ENCODE assay signal across 9 cellular contexts in genomic region chr1:32701421-32701911, GRCh38. TPM values are rescaled to one million over a fixed set of nuclear protein-coding genes. Genes with fewer than 3 reads are reported as not detected.
A peak's percentile ranks its signal among the peaks of the same experiment; 100 is the strongest.
DNase-seq lines count a peak whose midpoint lies in the region; ATAC-seq, FAIRE-seq and TF ChIP-seq lines count a peak whose summit lies in the region.
"Had no signal": no experiment of that assay in that cellular context is flagged by ENCODE, and none has a peak within 500 bp of the region (broad histone marks: within the 10 kb centered on the region; RNA-seq: fewer than 3 reads in every experiment).

No MANE protein-coding gene starts in this region.

- ATAC-seq in GM12878 (peak; percentile 16; the same call in 2 of the 3 replicates), psoas muscle (peak; percentile 23 to 34 (median 26)), GM18511 (IDR thresholded peaks at IDR 0.05; ENCODE audit: unreplicated experiment) (no peak)
- no peak for ATAC-seq in activated CD4-positive, CD25-positive, alpha-beta regulatory T cell treated with anti-CD3 and anti-CD28 coated beads, Interleukin-2, amount 50 U/mL, for 24 hours

- no peak overlapping the region for H3K4me2 ChIP-seq in GM12878 (ENCODE audit: control insufficient read depth, insufficient read depth)

- H3K36me3 ChIP-seq in GM12878 (ENCODE audit: control insufficient read depth in 2 of 2, insufficient read depth in 2 of 2, low read length in 1 of 2) (no peaks in the 10 kb centered on the region), left ventricle myocardium inferior (no peaks in the 10 kb centered on the region), psoas muscle (ENCODE audit: insufficient read depth in 1 of 2, low read depth in 1 of 2) (peaks cover 0 to 13% of the 10 kb centered on the region in 2 donors)
- H3K36me3 ChIP-seq: neutrophil had no signal

- POLR2A ChIA-PET in GM12878 (lab: Charles Lee): no interaction called here

- H3K4me1 ChIP-seq in GM12878 (ENCODE audit: control insufficient read depth, insufficient read depth, low read length): no peaks in the 10 kb centered on the region
- peaks cover 37% of the 10 kb centered on the region for H3K4me1 ChIP-seq in left ventricle myocardium inferior
- H3K4me1 ChIP-seq in psoas muscle: peaks cover 30% of the 10 kb centered on the region

- SMC1A ChIA-PET in GM12878 (lab: Charles Lee; ENCODE audit: uncharacterized antibody, unreplicated experiment): no interaction called here

- no TSS peak for BruUV-seq in GM12878 (replicated peaks; lab: Mats Ljungman, UMichigan)

- RAD21 ChIA-PET in GM12878 (lab: Charles Lee; ENCODE audit: unreplicated experiment): no interaction called here

- H4K20me1 ChIP-seq in GM12878 (ENCODE audit: control insufficient read depth, insufficient read depth): no peaks in the 10 kb centered on the region

- no peak for TF ChIP-seq POLR2A in GM12878 (IDR thresholded peaks at IDR 0.05; ENCODE audit: low read depth, low read length)

- TF ChIP-seq RAD21 in GM12878 (IDR thresholded peaks at IDR 0.05; ENCODE audit: insufficient read depth, low read depth, low read length): no peak

- no peaks in the 10 kb centered on the region for H3K79me2 ChIP-seq in GM12878 (ENCODE audit: control insufficient read depth, insufficient read depth, low read length)

- in situ Hi-C loops in GM12878 (cut with MboI): no loop called here

- H3K27ac ChIP-seq in GM12878 (ENCODE audit: control insufficient read depth, insufficient read depth) (no peak overlapping the region), left ventricle myocardium inferior (replicated peaks) (peak overlapping the region; percentile 94), psoas muscle (peak overlapping the region; percentile 99)
- H3K27ac ChIP-seq: neutrophil had no signal

- DNase-seq in EL (peak; percentile 21), GM12878 (ENCODE audit: low read depth, low spot score) (no peak), left ventricle myocardium inferior (peak; percentile 26), psoas muscle (peak in 1 of 2 donors; percentile 72), Ammon's horn (ENCODE audit: low spot score) (no peak)
- DNase-seq in stimulated activated CD4-positive, alpha-beta T cell treated with anti-CD3 and anti-CD28 coated beads, Interleukin-2, amount 100 ng/mL, for 48 hours: no peak

- CTCF ChIA-PET in GM12878 (lab: Yijun Ruan, JAX): interaction anchor here (0.7 kb wide), 1 partner anchor 181 kb away, joined by 5 read pairs; no protein-coding TSS in a partner anchor

- H3K4me3 ChIP-seq in GM12878 (no peak overlapping the region), left ventricle myocardium inferior (peak overlapping the region; percentile 78), psoas muscle (peak overlapping the region; percentile 83)

- TF ChIP-seq EP300 in GM12878 (IDR thresholded peaks at IDR 0.05; ENCODE audit: borderline replicate concordance in 1 of 2, control insufficient read depth in 1 of 2, low read depth in 2 of 2, low read length in 2 of 2): no peak

- no peak for TF ChIP-seq CTCF in GM12878 (IDR thresholded peaks at IDR 0.05 in 2 of 3, conservative IDR thresholded peaks at IDR 0.05 in 1 of 3; ENCODE audit: control insufficient read depth in 2 of 3, extremely low read depth in 1 of 3, insufficient read depth in 1 of 3, low read depth in 3 of 3, low read length in 3 of 3)
- TF ChIP-seq CTCF in left ventricle myocardium inferior (IDR thresholded peaks at IDR 0.05; ENCODE audit: borderline replicate concordance): no peak
- TF ChIP-seq CTCF in psoas muscle (IDR thresholded peaks at IDR 0.05): no peak

- intact Hi-C loops in GM12878 (cut with micrococcal nuclease; ENCODE audit: unreplicated experiment): no loop called here
- intact Hi-C loops in left ventricle myocardium inferior (cut with micrococcal nuclease): no loop called here
- intact Hi-C loops in psoas muscle (cut with DNase I): loop anchor here in 1 of 2 donors (5.0 kb wide), 2 partner anchors 49 to 116 kb away; partner anchors contain the start of genes RBBP4, S100PBP, YARS1 and ZBTB8OS

- WGBS in GM12878 (ENCODE audit: insufficient coverage, insufficient replicate concordance, low lambda C conversion rate, missing lambda C conversion rate): 40% methylated on average over 6 of the region's 6 CpGs
- WGBS in psoas muscle, 3 donors: 18 to 22% (median 20%) methylated on average over 6 of the region's 6 CpGs

- H3K9ac ChIP-seq in GM12878 (ENCODE audit: control insufficient read depth, insufficient read depth, low read length): no peak overlapping the region

- no peaks in the 10 kb centered on the region for H3K9me3 ChIP-seq in GM12878 (replicated peaks; ENCODE audit: control insufficient read depth, insufficient read depth, low read length)
- no peaks in the 10 kb centered on the region for H3K9me3 ChIP-seq in left ventricle myocardium inferior (replicated peaks)
- H3K9me3 ChIP-seq in psoas muscle: no peaks in the 10 kb centered on the region
- H3K9me3 ChIP-seq: neutrophil had no signal

- no peak overlapping the region for H2AFZ ChIP-seq in GM12878 (ENCODE audit: control insufficient read depth, low read depth, low read length)

- FAIRE-seq in GM12878 (lab: Jason Lieb, UNC): no peak

- peaks cover 6 to 13% of the 10 kb centered on the region in 2 experiments; a peak in 3 of 4 replicates for H3K27me3 ChIP-seq in GM12878 (replicated peaks in 1 of 2; ENCODE audit: control insufficient read depth in 2 of 2, insufficient read depth in 2 of 2, low read length in 1 of 2)
- H3K27me3 ChIP-seq in left ventricle myocardium inferior (ENCODE audit: low read depth): no peaks in the 10 kb centered on the region
- no peaks in the 10 kb centered on the region for H3K27me3 ChIP-seq in psoas muscle (ENCODE audit: insufficient read depth in 3 of 3, low read length in 2 of 3)

TF ChIP-seq in GM12878, 131 proteins besides CTCF, POLR2A, EP300 and RAD21 (continues in another document):
- TF ChIP-seq RUNX3 (IDR thresholded peaks at IDR 0.05; ENCODE audit: low read length): no peak

RNA-seq across cellular contexts. Expression of gene SYNC, which starts 1.1 kb away (rescaled TPM):
- 1.8 TPM in 1 of 2 replicates, not detected in the other for total RNA-seq in GM12878 (2013; cell fraction: nucleolus; rRNA removed)
- total RNA-seq in GM12878 (2014; rRNA removed) (0.27 TPM in 1 of 2 replicates, not detected in the other), GM12878 (2014; rRNA removed; fragmentation: Illumina TruSeq; extraction: Trizol) (0.04 TPM in 1 of 2 replicates, not detected in the other), GM12878 (2021) (not detected in 2 replicates), left ventricle myocardium inferior (16.2 TPM), psoas muscle (10 to 100 TPM; 40.4 to 82.5 (median 54.4) TPM)
- not detected for polyA plus RNA-seq in GM12878 (2011; ENCODE audit: low read depth)
- polyA plus RNA-seq in GM12878 (2011; rRNA removed) (0.05 TPM in 1 of 2 replicates, not detected in the other), GM12878 (2014; fragmentation: Illumina TruSeq; extraction: Trizol) (0.05 TPM in 1 of 2 replicates, not detected in the other), GM12878 (2014; fragmentation: Nextera tagmentation; extraction: Ambion mirVana) (not detected), GM12878 (2014; rRNA removed) (not detected in 2 replicates), GM12878 (2016; fragmentation: Nextera tagmentation; extraction: Ambion mirVana) (under 1 TPM in 1 of 2 experiments, not detected in 1; 0.12 TPM), psoas muscle (10 to 100 TPM; 46.1 to 74.7 (median 49.1) TPM)
- polyA plus RNA-seq in GM12878 (2011; cell fraction: cytosol; rRNA removed): not detected in 2 replicates
- polyA plus RNA-seq in GM12878 (2011; cell fraction: nucleus; rRNA removed): not detected in 2 replicates
- not detected in 2 replicates for polyA plus RNA-seq in GM12878 (2012)
- polyA minus RNA-seq in GM12878 (2011; rRNA and poly(A)+ RNA removed): not detected in 2 replicates
- polyA minus RNA-seq in GM12878 (2011; cell fraction: cytosol; rRNA and poly(A)+ RNA removed): not detected in 2 replicates
- not detected in 2 replicates for polyA minus RNA-seq in GM12878 (2011; cell fraction: nucleus; rRNA and poly(A)+ RNA removed)

RNA-seq across cellular contexts. Expression of gene RBBP4, which starts 50.5 kb away (rescaled TPM):
- total RNA-seq in GM12878 (2013; cell fraction: nucleolus; rRNA removed): 185 and 189 TPM in 2 replicates
- total RNA-seq in GM12878 (2014; rRNA removed) (156 and 165 TPM in 2 replicates), GM12878 (2014; rRNA removed; fragmentation: Illumina TruSeq; extraction: Trizol) (194 TPM in 2 replicates), GM12878 (2021) (290 and 303 TPM in 2 replicates), left ventricle myocardium inferior (96.6 TPM), psoas muscle (10 to 100 TPM; 66.3 to 87.8 (median 85.1) TPM)
- 131 TPM for polyA plus RNA-seq in GM12878 (2011; ENCODE audit: low read depth)
- polyA plus RNA-seq in GM12878 (2011; rRNA removed) (228 and 250 TPM in 2 replicates), GM12878 (2014; fragmentation: Illumina TruSeq; extraction: Trizol) (237 and 297 TPM in 2 replicates), GM12878 (2014; fragmentation: Nextera tagmentation; extraction: Ambion mirVana) (100 to 1,000 TPM; 120 to 234 TPM), GM12878 (2014; rRNA removed) (169 and 177 TPM in 2 replicates), GM12878 (2016; fragmentation: Nextera tagmentation; extraction: Ambion mirVana) (100 to 1,000 TPM; 342 to 357 TPM), psoas muscle (10 to 100 TPM; 29.5 to 59.7 (median 46.6) TPM)
- 127 and 135 TPM in 2 replicates for polyA plus RNA-seq in GM12878 (2011; cell fraction: cytosol; rRNA removed)
- 156 and 168 TPM in 2 replicates for polyA plus RNA-seq in GM12878 (2011; cell fraction: nucleus; rRNA removed)
- polyA plus RNA-seq in GM12878 (2012): 143 and 197 TPM in 2 replicates
- polyA minus RNA-seq in GM12878 (2011; rRNA and poly(A)+ RNA removed): 209 and 276 TPM in 2 replicates
- polyA minus RNA-seq in GM12878 (2011; cell fraction: cytosol; rRNA and poly(A)+ RNA removed): 110 TPM in 2 replicates
- polyA minus RNA-seq in GM12878 (2011; cell fraction: nucleus; rRNA and poly(A)+ RNA removed): 73.5 and 94.8 TPM in 2 replicates

RNA-seq across cellular contexts. Expression of gene ZBTB8OS, which starts 51.1 kb away (rescaled TPM):
- 95.3 and 95.8 TPM in 2 replicates for total RNA-seq in GM12878 (2013; cell fraction: nucleolus; rRNA removed)
- 77.9 and 83.8 TPM in 2 replicates for total RNA-seq in GM12878 (2014; rRNA removed)
- 144 and 146 TPM in 2 replicates for total RNA-seq in GM12878 (2014; rRNA removed; fragmentation: Illumina TruSeq; extraction: Trizol)
- total RNA-seq in GM12878 (2021): 77.8 and 88.9 TPM in 2 replicates
- polyA plus RNA-seq in GM12878 (2011; ENCODE audit: low read depth): 228 TPM
- polyA plus RNA-seq in GM12878 (2011; rRNA removed): 131 and 193 TPM in 2 replicates
- 59.4 and 71.0 TPM in 2 replicates for polyA plus RNA-seq in GM12878 (2011; cell fraction: cytosol; rRNA removed)
- 53.0 and 53.4 TPM in 2 replicates for polyA plus RNA-seq in GM12878 (2011; cell fraction: nucleus; rRNA removed)
- polyA plus RNA-seq in GM12878 (2012): 109 and 139 TPM in 2 replicates
- polyA plus RNA-seq in GM12878 (2014; fragmentation: Illumina TruSeq; extraction: Trizol): 133 and 180 TPM in 2 replicates
- 100 to 1,000 TPM; 294 to 350 TPM for polyA plus RNA-seq in GM12878 (2014; fragmentation: Nextera tagmentation; extraction: Ambion mirVana)
- polyA plus RNA-seq in GM12878 (2014; rRNA removed): 123 and 150 TPM in 2 replicates
- polyA plus RNA-seq in GM12878 (2016; fragmentation: Nextera tagmentation; extraction: Ambion mirVana): 100 to 1,000 TPM; 137 to 140 TPM
- polyA minus RNA-seq in GM12878 (2011; rRNA and poly(A)+ RNA removed): 21.7 and 34.6 TPM in 2 replicates
- polyA minus RNA-seq in GM12878 (2011; cell fraction: cytosol; rRNA and poly(A)+ RNA removed): 12.8 and 13.6 TPM in 2 replicates
- polyA minus RNA-seq in GM12878 (2011; cell fraction: nucleus; rRNA and poly(A)+ RNA removed): 10.4 and 16.4 TPM in 2 replicates
- 32.4 TPM for total RNA-seq in left ventricle myocardium inferior
- total RNA-seq in psoas muscle: 10 to 100 TPM; 25.3 to 38.5 (median 29.4) TPM
- 10 to 100 TPM; 42.9 to 76.4 (median 47.6) TPM for polyA plus RNA-seq in psoas muscle

Comparison
In these comparisons a context has a peak if more than half of its experiments do, and no peak if none do; other contexts are left out.
1. DNase-seq: peak in EL (single experiment) and left ventricle myocardium inferior (single experiment); none in GM12878 (single experiment), stimulated activated CD4-positive, alpha-beta T cell treated with anti-CD3 and anti-CD28 coated beads, Interleukin-2, amount 100 ng/mL, for 48 hours (0 of 2) and Ammon's horn (single experiment).
2. ATAC-seq: peak in GM12878 (single experiment) and psoas muscle (4 of 4); none in activated CD4-positive, CD25-positive, alpha-beta regulatory T cell treated with anti-CD3 and anti-CD28 coated beads, Interleukin-2, amount 50 U/mL, for 24 hours (0 of 2) and GM18511 (single experiment).